Comparison of ENCODE assay signal across 8 cellular contexts in genomic region chr7:148856035-148856881, GRCh38. TPM values are rescaled to one million over a fixed set of nuclear protein-coding genes. Genes with fewer than 3 reads are reported as not detected.
DNase-seq lines count a peak whose midpoint lies in the region; ATAC-seq and TF ChIP-seq lines count a peak whose summit lies in the region.

No MANE protein-coding gene starts in this region.

- peak; percentile 19 for DNase-seq in A172 (ENCODE audit: low spot score)
- DNase-seq in SW480 (ENCODE audit: low spot score): peak; percentile 33
- no peak for DNase-seq in right lobe of liver
- peak; percentile 27 for DNase-seq in stimulated activated naive CD4-positive, alpha-beta T cell treated with Interleukin-2 at 50 U/mL for 16 hours (lab: John Stamatoyannopoulos, UW)

- TF ChIP-seq POLR2A in right lobe of liver (IDR thresholded peaks at IDR 0.05): no peak

- no peak overlapping the region for H3K4me3 ChIP-seq in GM12875 (ENCODE audit: low read depth, low read length)
- H3K4me3 ChIP-seq in right lobe of liver: no peak overlapping the region

- intact Hi-C loops in right lobe of liver (cut with DNase I): no loop called here

- ATAC-seq in HG02981 (IDR thresholded peaks at IDR 0.05; ENCODE audit: unreplicated experiment) (peak; percentile 72), right lobe of liver (peak; percentile 82 to 89 (median 86)), HG03097 (IDR thresholded peaks at IDR 0.05; ENCODE audit: low FRiP score, unreplicated experiment) (no peak)

- H3K27me3 ChIP-seq in right lobe of liver: no peaks in the 10 kb centered on the region

- H3K27ac ChIP-seq in right lobe of liver: no peak overlapping the region

- no peaks in the 10 kb centered on the region for H3K4me1 ChIP-seq in right lobe of liver

- 33% methylated on average over 6 of the region's 6 CpGs for WGBS in right lobe of liver (ENCODE audit: insufficient coverage, low coverage, low lambda C conversion rate, missing lambda C conversion rate)

- H3K36me3 ChIP-seq in right lobe of liver: no peaks in the 10 kb centered on the region

- H3K9me3 ChIP-seq in right lobe of liver: no peaks in the 10 kb centered on the region

- H3K4me3 Mint-ChIP-seq in brain: no peak overlapping the region

- TF ChIP-seq CTCF in GM12875 (IDR thresholded peaks at IDR 0.05; ENCODE audit: borderline replicate concordance, insufficient read depth, low read depth, low read length): peak; percentile 70; the same call in 1 of the 2 replicates
- TF ChIP-seq CTCF in brain (conservative IDR thresholded peaks at IDR 0.05): peak; percentile 53 to 64
- peak; percentile 54 to 68 (median 64) for TF ChIP-seq CTCF in right lobe of liver (IDR thresholded peaks at IDR 0.05)

- peak overlapping the region in 1 of 5 experiments; percentile 4 for H3K27ac Mint-ChIP-seq in brain

- H3K36me3 Mint-ChIP-seq in brain: peaks cover 14% of the 10 kb centered on the region

- peaks cover 0 to 4% (median 0%) of the 10 kb centered on the region in 5 experiments for H3K9me3 Mint-ChIP-seq in brain

- H3K4me1 Mint-ChIP-seq in brain: peaks cover 37% of the 10 kb centered on the region

- H3K27me3 Mint-ChIP-seq in brain: no peaks in the 10 kb centered on the region

RNA-seq across cellular contexts. Expression of gene EZH2, which starts 27.8 kb away (rescaled TPM):
- 35.4 and 39.5 TPM in 2 replicates for total RNA-seq in A172 (2014; rRNA removed; shearing (Covaris generic))
- polyA plus RNA-seq in brain (ENCODE audit: insufficient read depth, low read depth, low replicate concordance): 21.9 TPM
- total RNA-seq in right lobe of liver: 1 to 10 TPM; 1.2 to 4.2 (median 1.9) TPM

Comparison
In these comparisons a context has a peak if more than half of its experiments do, and no peak if none do; other contexts are left out.
1. DNase-seq: peak in A172 (single experiment), SW480 (single experiment) and stimulated activated naive CD4-positive, alpha-beta T cell treated with Interleukin-2 at 50 U/mL for 16 hours (single experiment); none in right lobe of liver (0 of 3).
2. Peak in every context shown above with its lines, with median percentiles within 50 percentile points of each other: CTCF ChIP-seq.